ENCODE assay signal across 18 cellular contexts in the genomic region with DNA sequence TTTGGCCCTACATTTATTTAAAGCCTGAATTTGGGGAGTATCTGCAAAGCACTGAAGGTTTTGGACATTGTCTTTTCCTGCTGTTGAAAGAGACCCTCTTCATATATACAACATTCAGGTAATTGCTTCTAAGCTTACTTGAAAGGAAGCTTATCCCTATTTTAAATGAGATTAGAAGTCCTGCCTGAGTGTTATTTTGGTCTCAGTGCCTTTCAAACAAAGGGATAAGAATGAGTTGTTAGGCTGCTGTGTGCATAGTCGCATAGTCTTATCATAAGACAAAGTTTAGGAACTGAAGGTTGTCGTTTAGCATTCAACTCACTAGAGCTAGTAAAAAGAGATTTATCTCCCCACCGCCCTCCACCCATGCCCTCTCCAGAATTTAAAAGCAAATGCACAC. TPM values are rescaled to one million over a fixed set of nuclear protein-coding genes. Genes with fewer than 3 reads are reported as not detected.
DNase-seq lines count a peak whose midpoint lies in the region; ATAC-seq, FAIRE-seq and TF ChIP-seq lines count a peak whose summit lies in the region.
"Had no signal": no experiment of that assay in that cellular context is flagged by ENCODE, and none has a peak within 500 bp of the region (broad histone marks: within the 10 kb centered on the region; RNA-seq: fewer than 3 reads in every experiment).

No MANE protein-coding gene starts in this region.

- no peak for TF ChIP-seq POLR2A in H54 (IDR thresholded peaks at IDR 0.05; ENCODE audit: low read depth, low read length)

- H2BK5ac ChIP-seq in mesendoderm (ENCODE audit: low read length): no peak overlapping the region

- no peaks in the 10 kb centered on the region for H3K27me3 Mint-ChIP-seq in activated T-helper 17 cell treated with anti-CD3 and anti-CD28 coated beads, Interleukin-2, amount 50 U/mL, for 72 hours
- H3K27me3 Mint-ChIP-seq: naive B cell; stimulated activated naive CD8-positive, alpha-beta T cell treated with anti-CD3 and anti-CD28 coated beads, Interleukin-15, Interleukin-2, amounts not matched to agents 100 ng/mL and 50 ng/mL, for 24 hours had no signal

- no peak overlapping the region for H3K18ac ChIP-seq in mesendoderm (ENCODE audit: low read length)

- POLR2A ChIA-PET in HEK293T (lab: Yijun Ruan, JAX): no interaction called here

- H3K4ac ChIP-seq in mesendoderm (ENCODE audit: low read depth, low read length): no peak overlapping the region

- H3K9me3 ChIP-seq in cardiac muscle cell (ENCODE audit: low read depth): no peaks in the 10 kb centered on the region
- H3K9me3 ChIP-seq: lower lobe of right lung, upper lobe of right lung had no signal

- H3K4me3 ChIP-seq in cardiac muscle cell (no peak overlapping the region), mesendoderm (ENCODE audit: low read length) (no peak overlapping the region)
- H3K4me3 ChIP-seq: lower lobe of right lung, upper lobe of right lung had no signal

- peaks cover 49% of the 10 kb centered on the region for H3K4me1 Mint-ChIP-seq in activated T-helper 17 cell treated with anti-CD3 and anti-CD28 coated beads, Interleukin-2, amount 50 U/mL, for 72 hours

- no peaks in the 10 kb centered on the region for H3K9me3 Mint-ChIP-seq in activated T-helper 17 cell treated with anti-CD3 and anti-CD28 coated beads, Interleukin-2, amount 50 U/mL, for 72 hours
- H3K9me3 Mint-ChIP-seq: naive B cell; stimulated activated naive CD8-positive, alpha-beta T cell treated with anti-CD3 and anti-CD28 coated beads, Interleukin-15, Interleukin-2, amounts not matched to agents 100 ng/mL and 50 ng/mL, for 24 hours had no signal

- CTCF ChIA-PET in HEK293T (lab: Yijun Ruan, JAX): no interaction called here

- no peak overlapping the region for H3K4me2 ChIP-seq in mesendoderm (ENCODE audit: low read length)

- peaks cover 92% of the 10 kb centered on the region for H3K36me3 Mint-ChIP-seq in activated T-helper 17 cell treated with anti-CD3 and anti-CD28 coated beads, Interleukin-2, amount 50 U/mL, for 72 hours (ENCODE audit: low read depth)

- H3K27ac Mint-ChIP-seq in activated T-helper 17 cell treated with anti-CD3 and anti-CD28 coated beads, Interleukin-2, amount 50 U/mL, for 72 hours: no peak overlapping the region

- WGBS in mesendoderm (ENCODE audit: extremely low coverage, insufficient coverage, low lambda C conversion rate): no CpG with 5 or more reads among the region's 3 CpGs

- in situ Hi-C loops in KBM-7 (cut with MboI; ENCODE audit: low pct_unique_long_range_greater_than_20kb, low sequenced_read_pairs): no loop called here

- H3K36me3 ChIP-seq in cardiac muscle cell (no peaks in the 10 kb centered on the region), mesendoderm (ENCODE audit: control insufficient read depth, insufficient read depth, low read length) (no peaks in the 10 kb centered on the region)

- no peak overlapping the region for H4K5ac ChIP-seq in mesendoderm (ENCODE audit: low read length)

- no peak overlapping the region for H2BK15ac ChIP-seq in mesendoderm (replicated peaks; ENCODE audit: low read depth)

- H3K27ac ChIP-seq in cardiac muscle cell (peak overlapping the region; percentile 90), mesendoderm (ENCODE audit: low read depth, low read length) (no peak overlapping the region)
- H3K27ac ChIP-seq: upper lobe of right lung had no signal

- H3K27me3 ChIP-seq in cardiac muscle cell (no peaks in the 10 kb centered on the region), mesendoderm (ENCODE audit: insufficient read depth, low read length, poor library complexity) (no peaks in the 10 kb centered on the region)
- H3K27me3 ChIP-seq: upper lobe of right lung had no signal

- peaks cover 58% of the 10 kb centered on the region for H3K4me1 ChIP-seq in cardiac muscle cell (ENCODE audit: low read depth)
- peaks cover 9% of the 10 kb centered on the region for H3K4me1 ChIP-seq in mesendoderm (ENCODE audit: control insufficient read depth, low read depth, low read length)

- no peaks in the 10 kb centered on the region for H3K79me1 ChIP-seq in mesendoderm (ENCODE audit: low read length)

- H3K9ac ChIP-seq in mesendoderm (ENCODE audit: low read length): no peak overlapping the region

- H3K4me3 Mint-ChIP-seq in activated T-helper 17 cell treated with anti-CD3 and anti-CD28 coated beads, Interleukin-2, amount 50 U/mL, for 72 hours: peak overlapping the region; percentile 74
- H3K4me3 Mint-ChIP-seq: stimulated activated naive CD8-positive, alpha-beta T cell treated with anti-CD3 and anti-CD28 coated beads, Interleukin-15, Interleukin-2, amounts not matched to agents 100 ng/mL and 50 ng/mL, for 24 hours had no signal

- H3K79me2 ChIP-seq in mesendoderm (ENCODE audit: control insufficient read depth, insufficient read depth, low read length): no peaks in the 10 kb centered on the region

- DNase-seq in cardiac muscle cell (ENCODE audit: low read depth in 1 of 2, low spot score in 1 of 2) (peak in 1 of 2 donors; percentile 30), Right ventricle myocardium inferior (ENCODE audit: missing footprints) (no peak), mesendoderm (peak; percentile 35), HEK293T (ENCODE audit: extremely low spot score) (no peak), NCI-H2227 treated with DMSO at 0.1 percent for 48 hours (lab: John Stamatoyannopoulos, UW) (no peak), KBM-7 (no peak), H54 (ENCODE audit: insufficient read length, low spot score) (no peak)
- DNase-seq: ACHN; activated CD4-positive, CD25-positive, alpha-beta regulatory T cell; activated gamma-delta T cell treated with Interleukin-2 at 50 U/mL for 16 hours; aorta; lower lobe of right lung; naive B cell; NCI-H1694 treated with DMSO at 0.1 percent for 48 hours; upper lobe of right lung had no signal

- TF ChIP-seq CTCF in cardiac muscle cell (IDR thresholded peaks at IDR 0.05; ENCODE audit: low read depth, low read length): no peak

- intact Hi-C loops in Right ventricle myocardium inferior (cut with DNase I): no loop called here

- ATAC-seq in Right ventricle myocardium inferior: no peak
- ATAC-seq in activated T-helper 17 cell treated with anti-CD3 and anti-CD28 coated beads, Interleukin-2, amount 50 U/mL, for 72 hours (replicated peaks): no peak
- ATAC-seq: lower lobe of right lung, upper lobe of right lung had no signal

- no peak overlapping the region for H3K56ac ChIP-seq in mesendoderm (ENCODE audit: low read length)

- no peak for FAIRE-seq in H54 (lab: Jason Lieb, UNC)
- FAIRE-seq: frontal cortex had no signal

- H2AK5ac ChIP-seq in mesendoderm (ENCODE audit: low read length): no peak overlapping the region

- no peak overlapping the region for H4K8ac ChIP-seq in mesendoderm (ENCODE audit: low read depth, low read length)

- H2BK120ac ChIP-seq in mesendoderm (ENCODE audit: low read depth, low read length): no peak overlapping the region

- no peak overlapping the region for H3K23ac ChIP-seq in mesendoderm (ENCODE audit: low read length)

TF ChIP-seq in HEK293T, 16 proteins besides CTCF, POLR2A, EP300 and RAD21:
- no peak for TF ChIP-seq L3MBTL2 (conservative IDR thresholded peaks at IDR 0.05)
- no peak for TF ChIP-seq SUZ12 (IDR thresholded peaks at IDR 0.05)
- no peak for TF ChIP-seq BHLHE40 (IDR thresholded peaks at IDR 0.05; ENCODE audit: borderline replicate concordance)
- no peak for TF ChIP-seq ELF4 (IDR thresholded peaks at IDR 0.05)
- no peak for TF ChIP-seq FOXK2 (IDR thresholded peaks at IDR 0.05)
- TF ChIP-seq HDGF (IDR thresholded peaks at IDR 0.05; ENCODE audit: borderline replicate concordance): no peak
- TF ChIP-seq NFRKB (IDR thresholded peaks at IDR 0.05): no peak
- no peak for TF ChIP-seq FOXM1 (IDR thresholded peaks at IDR 0.05; ENCODE audit: borderline replicate concordance)

RNA-seq across cellular contexts. Expression of gene HERC3, which starts 5.7 kb away (rescaled TPM):
- 25.6 and 29.4 TPM in 2 replicates for total RNA-seq in cardiac muscle cell
- polyA plus RNA-seq in cardiac muscle cell: 35.3 and 41.1 TPM in 2 replicates
- 49.5 TPM for total RNA-seq in Right ventricle myocardium inferior
- 100 to 1,000 TPM in 1 of 2 donors, 10 to 100 TPM in 1; 31.6 to 159 TPM for total RNA-seq in activated T-helper 17 cell treated with anti-CD3 and anti-CD28 coated beads, Interleukin-2, amount 50 U/mL, for 72 hours
- polyA plus RNA-seq in mesendoderm (2013, experiment 1 of 2): 3.1 TPM
- 3.0 TPM for polyA plus RNA-seq in mesendoderm (2013, experiment 2 of 2)
